Comparison of ENCODE assay signal across 8 cellular contexts in genomic region chr1:11443043-11443442, GRCh38. TPM values are rescaled to one million over a fixed set of nuclear protein-coding genes. Genes with fewer than 3 reads are reported as not detected.
"Had no signal": no experiment of that assay in that cellular context is flagged by ENCODE, and none has a peak within 500 bp of the region (broad histone marks: within the 10 kb centered on the region; RNA-seq: fewer than 3 reads in every experiment).

No MANE protein-coding gene starts in this region.

- H3K4me1 Mint-ChIP-seq: IgD-negative memory B cell had no signal

- H3K4me3 ChIP-seq: K562 had no signal

- H3K9me3 Mint-ChIP-seq: IgD-negative memory B cell had no signal

- ATAC-seq: HepG2, K562 had no signal

- H3K9ac ChIP-seq: KMS-11 had no signal

- H3K27ac Mint-ChIP-seq: IgD-negative memory B cell had no signal

- H3K4me2 ChIP-seq: KMS-11 had no signal

- DNase-seq: IMR-90, KBM-7, KG1 had no signal

- H3K27ac ChIP-seq: HL-60, KMS-11 had no signal

- H3K4me3 Mint-ChIP-seq: IgD-negative memory B cell had no signal

RNA-seq across cellular contexts. Expression of gene DISP3, which starts 35.9 kb away (rescaled TPM):
- total RNA-seq: IMR-90 had no signal
- polyA plus RNA-seq: IgD-negative memory B cell had no signal
